ENCODE assay signal across 11 cellular contexts in the genomic region with DNA sequence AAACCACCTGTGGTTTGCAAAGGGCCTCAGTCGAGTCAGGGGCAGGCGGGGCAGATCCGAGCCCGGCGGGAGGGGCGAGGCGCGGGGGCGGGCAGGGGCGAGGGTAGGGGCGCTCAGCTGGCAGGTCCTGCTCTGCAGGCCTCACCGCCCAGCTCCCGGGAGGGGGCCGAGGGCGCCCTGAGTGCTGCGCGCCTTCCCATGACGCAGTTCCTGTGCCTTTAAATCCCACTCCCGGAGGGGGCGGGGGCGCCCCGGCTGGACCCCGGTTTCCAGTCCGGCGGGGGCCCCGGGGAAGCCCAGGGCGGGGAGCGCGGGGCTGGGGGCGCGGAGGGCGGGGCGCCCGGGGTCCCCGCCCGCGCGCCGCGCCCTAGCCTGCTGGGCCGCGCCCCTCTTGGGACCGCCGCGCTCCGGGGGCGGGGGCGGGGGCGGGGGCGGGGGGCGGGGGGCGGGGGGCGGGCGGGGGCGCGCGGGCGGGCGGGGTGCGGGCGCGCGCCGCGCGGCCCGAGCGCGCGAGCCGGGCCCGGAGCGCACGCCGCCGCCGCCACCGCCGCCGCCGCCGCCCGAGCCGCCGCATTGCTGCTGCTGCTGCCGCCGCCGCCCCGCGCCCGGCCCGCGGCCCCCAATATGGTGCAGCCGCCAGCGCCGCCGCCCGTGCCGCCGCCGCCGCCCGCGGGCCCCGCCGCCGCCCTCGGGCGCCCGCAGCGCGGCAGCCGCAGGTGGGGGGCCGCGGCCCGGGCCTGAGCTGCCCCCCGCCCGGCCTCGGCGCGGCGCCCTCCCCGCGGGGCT. TPM values are rescaled to one million over a fixed set of nuclear protein-coding genes. Genes with fewer than 3 reads are reported as not detected.
DNase-seq lines count a peak whose midpoint lies in the region; ATAC-seq, FAIRE-seq and TF ChIP-seq lines count a peak whose summit lies in the region.
"Had no signal": no experiment of that assay in that cellular context is flagged by ENCODE, and none has a peak within 500 bp of the region (broad histone marks: within the 10 kb centered on the region; RNA-seq: fewer than 3 reads in every experiment).

A gene (plus strand): TSS at position 504 of the 786 bp plus-strand sequence. CDS start 639 bp downstream, outside the sequence.

- peak within 1 kb of the TSS; percentile 55 for H3K4me3 ChIP-seq in A549
- no peak within 1 kb of the TSS for H3K4me3 ChIP-seq in PC-9
- H3K4me3 ChIP-seq: body of pancreas had no signal

- no peaks in the 10 kb centered on the region for H3K9me3 Mint-ChIP-seq in activated T-helper 1 cell treated with anti-CD3 and anti-CD28 coated beads, Interleukin-12 subunit alpha, Interleukin-12 subunit beta, Interleukin-2, Interleukin-4 antibody, amounts not matched to agents 30 ng/mL and 10 ng/mL and 1 ng/mL, durations not matched to agents 14 hours and 24 hours and 36 hours

- H3K4me3 Mint-ChIP-seq in activated T-helper 1 cell treated with anti-CD3 and anti-CD28 coated beads, Interleukin-12 subunit alpha, Interleukin-12 subunit beta, Interleukin-2, Interleukin-4 antibody, amounts not matched to agents 30 ng/mL and 10 ng/mL and 1 ng/mL, durations not matched to agents 14 hours and 24 hours and 36 hours = peak within 1 kb of the TSS; percentile 37

- CTCF ChIA-PET in A549 (lab: Yijun Ruan, JAX) (interaction anchor here (0.6 to 1.8 kb wide), 3 partner anchors 13 to 1815 kb away, joined by 3 to 5 read pairs (median 4); no protein-coding TSS in a partner anchor), PC-9 (lab: Charles Lee) (no interaction called here)

- FAIRE-seq in A549 (lab: Jason Lieb, UNC) (no peak), D721Med (lab: Jason Lieb, UNC) (no peak)
- FAIRE-seq: H54 had no signal

- no CpG with 5 or more reads among the region's 124 CpGs for WGBS in A549 (ENCODE audit: missing lambda C conversion rate)

- H3K36me3 ChIP-seq in PC-9 (ENCODE audit: low read depth) = no peaks in the 10 kb centered on the region

- H3K9me2 ChIP-seq in PC-9 (ENCODE audit: insufficient read depth) = no peaks in the 10 kb centered on the region

- H3K79me2 ChIP-seq in PC-9 (ENCODE audit: low read depth) = no peaks in the 10 kb centered on the region

- H3K9me3 ChIP-seq in A549 = peaks cover 15% of the 10 kb centered on the region
- H3K9me3 ChIP-seq in PC-9 (ENCODE audit: insufficient read depth, low read depth) = peaks cover 4% of the 10 kb centered on the region; the same call in 1 of the 2 replicates

- no peak for TF ChIP-seq EP300 in A549 (IDR thresholded peaks at IDR 0.05)

- H3K4me2 ChIP-seq in A549 (peak within 1 kb of the TSS; percentile 98), PC-9 (no peak within 1 kb of the TSS)
- H3K4me2 ChIP-seq: KMS-11 had no signal

- TF ChIP-seq POLR2A in A549 (IDR thresholded peaks at IDR 0.05; ENCODE audit: low read length) = no peak

- peak in 1 of 2 experiments; percentile 20 for DNase-seq in A549 (ENCODE audit: low read depth in 1 of 2, low spot score in 1 of 2)
- DNase-seq in D721Med (ENCODE audit: insufficient read length, low spot score) = peak; percentile 65
- DNase-seq in activated T-helper 1 cell treated with anti-CD3 and anti-CD28 coated beads, Interleukin-12 subunit alpha, Interleukin-12 subunit beta, Interleukin-2, Interleukin-4 antibody, amounts not matched to agents 30 ng/mL and 10 ng/mL and 1 ng/mL, durations not matched to agents 14 hours and 24 hours and 36 hours (ENCODE audit: low spot score) = no peak
- peak; percentile 79 for DNase-seq in islet precursor cell
- DNase-seq in GM03348 (ENCODE audit: low spot score) = no peak
- no peak for DNase-seq in PC-9
- no peak for DNase-seq in AG08396 (ENCODE audit: low spot score)
- DNase-seq: body of pancreas had no signal

- H3K27ac Mint-ChIP-seq in activated T-helper 1 cell treated with anti-CD3 and anti-CD28 coated beads, Interleukin-12 subunit alpha, Interleukin-12 subunit beta, Interleukin-2, Interleukin-4 antibody, amounts not matched to agents 30 ng/mL and 10 ng/mL and 1 ng/mL, durations not matched to agents 14 hours and 24 hours and 36 hours = no peak within 1 kb of the TSS

- H3K4me1 ChIP-seq in A549 (peaks cover 8% of the 10 kb centered on the region; the same call in 1 of the 3 replicates), PC-9 (replicated peaks; ENCODE audit: insufficient read depth) (no peaks in the 10 kb centered on the region)

- H3K27me3 ChIP-seq in PC-9 (ENCODE audit: insufficient read depth, low read depth) = peaks cover 83% of the 10 kb centered on the region

- no TSS peak for BruUV-seq in PC-9 (replicated peaks; lab: Mats Ljungman, UMichigan)

- no peak for TF ChIP-seq RAD21 in A549 (conservative IDR thresholded peaks at IDR 0.05 in 1 of 2, IDR thresholded peaks at IDR 0.05 in 1 of 2)

- no peaks in the 10 kb centered on the region for H3K4me1 Mint-ChIP-seq in activated T-helper 1 cell treated with anti-CD3 and anti-CD28 coated beads, Interleukin-12 subunit alpha, Interleukin-12 subunit beta, Interleukin-2, Interleukin-4 antibody, amounts not matched to agents 30 ng/mL and 10 ng/mL and 1 ng/mL, durations not matched to agents 14 hours and 24 hours and 36 hours (ENCODE audit: low read depth)

- H4K20me1 ChIP-seq in PC-9 (ENCODE audit: insufficient read depth) = no peaks in the 10 kb centered on the region

- peaks cover 51% of the 10 kb centered on the region for H3K27me3 Mint-ChIP-seq in activated T-helper 1 cell treated with anti-CD3 and anti-CD28 coated beads, Interleukin-12 subunit alpha, Interleukin-12 subunit beta, Interleukin-2, Interleukin-4 antibody, amounts not matched to agents 30 ng/mL and 10 ng/mL and 1 ng/mL, durations not matched to agents 14 hours and 24 hours and 36 hours (ENCODE audit: insufficient read depth)

- POLR2A ChIA-PET in A549 (lab: Yijun Ruan, JAX) (no interaction called here), PC-9 (lab: Charles Lee; ENCODE audit: unreplicated experiment) (no interaction called here)

- TF ChIP-seq CTCF in A549 (IDR thresholded peaks at IDR 0.05) = no peak
- no peak for TF ChIP-seq CTCF in D721Med (IDR thresholded peaks at IDR 0.05; ENCODE audit: insufficient read depth, missing control alignments)
- no peak for TF ChIP-seq CTCF in PC-9 (conservative IDR thresholded peaks at IDR 0.05)

- ATAC-seq in A549 (peak in 1 of 2 experiments; percentile 7; a peak in 1 of 6 replicates), GM21723 (IDR thresholded peaks at IDR 0.05; ENCODE audit: unreplicated experiment) (no peak)
- ATAC-seq: body of pancreas had no signal

- H3K27ac ChIP-seq in A549 (peak within 1 kb of the TSS; percentile 13 to 81; a peak in 4 of 6 replicates), PC-9 (no peak within 1 kb of the TSS)
- H3K27ac ChIP-seq: body of pancreas, KMS-11 had no signal

- H2AFZ ChIP-seq in PC-9 = no peak within 1 kb of the TSS

- intact Hi-C loops in activated T-helper 1 cell treated with anti-CD3 and anti-CD28 coated beads, Interleukin-12 subunit alpha, Interleukin-12 subunit beta, Interleukin-2, Interleukin-4 antibody, amounts not matched to agents 30 ng/mL and 10 ng/mL and 1 ng/mL, durations not matched to agents 14 hours and 24 hours and 36 hours (cut with micrococcal nuclease) = no loop called here
- intact Hi-C loops in PC-9 (cut with micrococcal nuclease; ENCODE audit: unreplicated experiment) = no loop called here

- H3F3A ChIP-seq in PC-9 (ENCODE audit: insufficient read depth, low read depth) = no peaks in the 10 kb centered on the region

- H3K36me3 Mint-ChIP-seq in activated T-helper 1 cell treated with anti-CD3 and anti-CD28 coated beads, Interleukin-12 subunit alpha, Interleukin-12 subunit beta, Interleukin-2, Interleukin-4 antibody, amounts not matched to agents 30 ng/mL and 10 ng/mL and 1 ng/mL, durations not matched to agents 14 hours and 24 hours and 36 hours (ENCODE audit: low read depth) = no peaks in the 10 kb centered on the region

TF ChIP-seq in A549, 52 proteins besides CTCF, POLR2A, EP300 and RAD21:
- TF ChIP-seq ZNF302 (CRISPR knock-in tag; IDR thresholded peaks at IDR 0.05) (no peak), NFE2L2 (conservative IDR thresholded peaks at IDR 0.05; ENCODE audit: low read length) (no peak), ESRRA (IDR thresholded peaks at IDR 0.05; ENCODE audit: borderline replicate concordance, low read length) (no peak)
TF ChIP-seq in A549: peak in this region for 0.

RNA-seq across cellular contexts. Expression of the gene that starts here (rescaled TPM):
- polyA plus RNA-seq in A549 (2011; rRNA removed) = 0.36 and 0.38 TPM in 2 replicates
- polyA plus RNA-seq in A549 (2012; cell fraction: cytosol; rRNA removed) = 0.66 and 0.96 TPM in 2 replicates
- polyA plus RNA-seq in A549 (2012; cell fraction: nucleus; rRNA removed) = 0.80 and 0.91 TPM in 2 replicates
- 1.4 to 1.6 TPM (median 1.4 TPM) in 3 replicates for polyA plus RNA-seq in A549 (2017; fragmentation: RNase III; extraction: RNeasy Plus Mini Kit Qiagen cat#74134 plus additional on column Dnase treatment)
- 0.17 and 0.58 TPM in 2 replicates for polyA minus RNA-seq in A549 (2011; rRNA and poly(A)+ RNA removed)
- total RNA-seq in activated T-helper 1 cell treated with anti-CD3 and anti-CD28 coated beads, Interleukin-12 subunit alpha, Interleukin-12 subunit beta, Interleukin-2, Interleukin-4 antibody, amounts not matched to agents 30 ng/mL and 10 ng/mL and 1 ng/mL, durations not matched to agents 14 hours and 24 hours and 36 hours = 0.15 TPM in 1 of 2 replicates, not detected in the other
- total RNA-seq in PC-9 (2021) = not detected in 2 replicates
- total RNA-seq: body of pancreas had no signal

Comparison
In these comparisons a context has a peak if more than half of its experiments do, and no peak if none do; other contexts are left out.
1. DNase-seq: peak in D721Med (single experiment) and islet precursor cell (single experiment); none in activated T-helper 1 cell treated with anti-CD3 and anti-CD28 coated beads, Interleukin-12 subunit alpha, Interleukin-12 subunit beta, Interleukin-2, Interleukin-4 antibody, amounts not matched to agents 30 ng/mL and 10 ng/mL and 1 ng/mL, durations not matched to agents 14 hours and 24 hours and 36 hours (single experiment), GM03348 (single experiment), PC-9 (0 of 2) and AG08396 (single experiment).